ENCODE assay signal across 23 cellular contexts in genomic region chr19:2754659-2755447, GRCh38. TPM values are rescaled to one million over a fixed set of nuclear protein-coding genes. Genes with fewer than 3 reads are reported as not detected.
DNase-seq lines count a peak whose midpoint lies in the region; ATAC-seq and TF ChIP-seq lines count a peak whose summit lies in the region.
"Had no signal": no experiment of that assay in that cellular context is flagged by ENCODE, and none has a peak within 500 bp of the region (broad histone marks: within the 10 kb centered on the region; RNA-seq: fewer than 3 reads in every experiment).

No MANE protein-coding gene starts in this region.

- no peak overlapping the region for H3K4me3 ChIP-seq in heart left ventricle
- no peak overlapping the region for H3K4me3 ChIP-seq in OCI-LY7 (ENCODE audit: low read depth, low read length, poor library complexity, severe bottlenecking)
- no peak overlapping the region for H3K4me3 ChIP-seq in aorta (ENCODE audit: low read length in 2 of 2)
- H3K4me3 ChIP-seq: MG63, Peyer's patch had no signal

- POLR2A ChIA-PET in OCI-LY7 (lab: Charles Lee) = no interaction called here

- TF ChIP-seq CTCF in heart left ventricle (IDR thresholded peaks at IDR 0.05) = no peak
- no peak for TF ChIP-seq CTCF in OCI-LY7 (conservative IDR thresholded peaks at IDR 0.05; ENCODE audit: low read length)
- TF ChIP-seq CTCF in chondrocyte (IDR thresholded peaks at IDR 0.05) = no peak

- CTCF ChIA-PET in OCI-LY7 (lab: Charles Lee; ENCODE audit: unreplicated experiment) = no interaction called here

- DNase-seq in Right ventricle myocardium superior = no peak
- DNase-seq in heart left ventricle = no peak
- no peak for DNase-seq in OCI-LY7 (ENCODE audit: low spot score)
- DNase-seq in chondrocyte (ENCODE audit: low spot score) = peak; percentile 70
- DNase-seq in aorta = no peak
- no peak for DNase-seq in NCI-H187 (lab: John Stamatoyannopoulos, UW)
- DNase-seq: 8988T; CD4-positive, CD25-positive, alpha-beta regulatory T cell; DMS53; KBM-7; MG63; NCI-H1105 treated with DMSO at 0.1 percent for 48 hours; NCI-H2081; NCI-H2227 treated with DMSO at 0.1 percent for 48 hours; NCI-H510A; NCI-H69; SK-N-SH; SW 1271 had no signal

- H3K79me2 ChIP-seq in OCI-LY7 (ENCODE audit: insufficient read depth, low read depth, low read length) = no peaks in the 10 kb centered on the region

- H3K4me1 ChIP-seq in heart left ventricle (peaks cover 0 to 5% (median 0%) of the 10 kb centered on the region in 12 donors), OCI-LY7 (ENCODE audit: insufficient read depth, low read length, poor library complexity, severe bottlenecking) (no peaks in the 10 kb centered on the region), aorta (ENCODE audit: control insufficient read depth in 1 of 2, insufficient read depth in 2 of 2, low read length in 2 of 2) (no peaks in the 10 kb centered on the region)
- H3K4me1 ChIP-seq: Peyer's patch had no signal

- H3K27ac ChIP-seq in heart left ventricle (no peak overlapping the region), OCI-LY7 (ENCODE audit: low read depth, low read length, poor library complexity, severe bottlenecking) (no peak overlapping the region), aorta (ENCODE audit: low read depth in 1 of 2, low read length in 2 of 2) (no peak overlapping the region)
- H3K27ac ChIP-seq: Peyer's patch had no signal

- intact Hi-C loops in Right ventricle myocardium superior (cut with DNase I) (no loop called here), heart left ventricle (cut with DNase I) (loop anchor here in 3 of 10 donors (2.0 to 5.0 kb wide), 3 partner anchors 102 to 113 kb away; no protein-coding TSS in a partner anchor), OCI-LY7 (cut with micrococcal nuclease; ENCODE audit: unreplicated experiment) (no loop called here), aorta (cut with DNase I) (loop anchor here in 1 of 2 donors (5.0 kb wide), 1 partner anchor 108 kb away; no protein-coding TSS in a partner anchor)

- no peaks in the 10 kb centered on the region for H3K4me1 Mint-ChIP-seq in chondrocyte (ENCODE audit: low read depth)

- TSS peak; percentile 46 for BruUV-seq in OCI-LY7 (replicated peaks; lab: Mats Ljungman, UMichigan)

- no peaks in the 10 kb centered on the region for H4K20me1 ChIP-seq in OCI-LY7 (ENCODE audit: insufficient read depth, low read length)

- no peaks in the 10 kb centered on the region for H3K27me3 Mint-ChIP-seq in chondrocyte (ENCODE audit: low read depth)
- H3K27me3 Mint-ChIP-seq: CD4-positive, CD25-positive, alpha-beta regulatory T cell had no signal

- H3K36me3 ChIP-seq in heart left ventricle (peaks cover 0 to 66% (median 64%) of the 10 kb centered on the region in 9 donors), OCI-LY7 (ENCODE audit: insufficient read depth, low read length) (peaks cover 68% of the 10 kb centered on the region), aorta (ENCODE audit: control insufficient read depth in 1 of 2, insufficient read depth in 2 of 2, low read length in 1 of 2) (peaks cover 0 to 1% of the 10 kb centered on the region in 2 donors)
- H3K36me3 ChIP-seq: MG63 had no signal

- 89 to 94% (median 93%) methylated on average over 41 to 43 of the region's 43 CpGs for WGBS in heart left ventricle, 4 donors
- WGBS in aorta, 2 donors = 91 to 93% methylated on average over 43 of the region's 43 CpGs

- peaks cover 3% of the 10 kb centered on the region for H3K36me3 Mint-ChIP-seq in chondrocyte (ENCODE audit: low read depth)

- ATAC-seq in Right ventricle myocardium superior (ENCODE audit: poor library complexity) (peak; percentile 7), heart left ventricle (no peak), aorta (ENCODE audit: low FRiP score) (peak; percentile 28), HG03045 (IDR thresholded peaks at IDR 0.05; ENCODE audit: unreplicated experiment) (no peak), GM18505 (IDR thresholded peaks at IDR 0.05; ENCODE audit: unreplicated experiment) (no peak)

- H3K4me2 ChIP-seq in OCI-LY7 (ENCODE audit: low read length) = no peak overlapping the region
- H3K4me2 ChIP-seq: SK-N-SH had no signal

- no peaks in the 10 kb centered on the region for H3K9me3 Mint-ChIP-seq in chondrocyte (ENCODE audit: low read depth)
- H3K9me3 Mint-ChIP-seq: CD4-positive, CD25-positive, alpha-beta regulatory T cell had no signal

- H3K27me3 ChIP-seq in heart left ventricle (no peaks in the 10 kb centered on the region), aorta (ENCODE audit: control insufficient read depth in 1 of 2, insufficient read depth in 2 of 2, low read length in 1 of 2) (no peaks in the 10 kb centered on the region)
- H3K27me3 ChIP-seq: MG63, Peyer's patch had no signal

- no peaks in the 10 kb centered on the region for H3K9me3 ChIP-seq in heart left ventricle
- H3K9me3 ChIP-seq in OCI-LY7 (ENCODE audit: low read length) = no peaks in the 10 kb centered on the region
- no peaks in the 10 kb centered on the region for H3K9me3 ChIP-seq in aorta (ENCODE audit: control insufficient read depth, low read length)
- H3K9me3 ChIP-seq: MG63, Peyer's patch, SK-N-SH had no signal

- H3K9me2 ChIP-seq in OCI-LY7 (ENCODE audit: insufficient read depth, low read length) = no peaks in the 10 kb centered on the region
- H3K9me2 ChIP-seq: SK-N-SH had no signal

- no peak overlapping the region for H3K27ac Mint-ChIP-seq in chondrocyte (ENCODE audit: unreplicated experiment)

- H3K4me3 Mint-ChIP-seq in chondrocyte (ENCODE audit: unreplicated experiment) = no peak overlapping the region
- H3K4me3 Mint-ChIP-seq: CD4-positive, CD25-positive, alpha-beta regulatory T cell had no signal

- H2AFZ ChIP-seq in OCI-LY7 (ENCODE audit: low read length) = no peak overlapping the region

- TF ChIP-seq POLR2A in heart left ventricle (IDR thresholded peaks at IDR 0.05) = no peak
- TF ChIP-seq POLR2A in GM18505 (IDR thresholded peaks at IDR 0.05; ENCODE audit: borderline replicate concordance, extremely low read depth, insufficient read depth, insufficient read length) = no peak

RNA-seq across cellular contexts. Expression of gene SLC39A3, which starts 15.0 kb away (rescaled TPM):
- total RNA-seq in Right ventricle myocardium superior = 20.2 TPM
- 10 to 100 TPM; 16.4 to 33.3 (median 21.7) TPM for total RNA-seq in heart left ventricle
- polyA plus RNA-seq in heart left ventricle = 10 to 100 TPM; 31.2 to 63.7 TPM
- total RNA-seq in OCI-LY7 (2014; rRNA removed; shearing (Covaris generic)) = 33.3 and 45.6 TPM in 2 replicates
- 38.6 and 46.8 TPM in 2 replicates for total RNA-seq in OCI-LY7 (2022)
- 28.2 to 34.0 TPM (median 32.7 TPM) in 3 replicates for total RNA-seq in chondrocyte
- total RNA-seq in aorta = 10 to 100 TPM; 13.6 to 14.1 TPM
- 10 to 100 TPM in 1 of 2 donors, 1 to 10 TPM in 1; 6.0 to 19.6 TPM for polyA plus RNA-seq in aorta

RNA-seq across cellular contexts. Expression of gene SGTA, which starts 28.2 kb away (rescaled TPM):
- total RNA-seq in Right ventricle myocardium superior (56.6 TPM), heart left ventricle (10 to 100 TPM; 47.4 to 76.8 (median 62.4) TPM), OCI-LY7 (2022) (68.2 and 70.9 TPM in 2 replicates), chondrocyte (36.6 to 42.2 TPM (median 37.7 TPM) in 3 replicates), aorta (10 to 100 TPM; 31.5 to 32.9 TPM)
- polyA plus RNA-seq in heart left ventricle (100 to 1,000 TPM in 1 of 2 donors, 10 to 100 TPM in 1; 79.9 to 125 TPM), aorta (10 to 100 TPM; 30.6 to 55.1 TPM)
- total RNA-seq in OCI-LY7 (2014; rRNA removed; shearing (Covaris generic)) = 67.5 and 82.4 TPM in 2 replicates

RNA-seq across cellular contexts. Expression of gene THOP1, which starts 30.4 kb away (rescaled TPM):
- total RNA-seq in Right ventricle myocardium superior (52.6 TPM), heart left ventricle (10 to 100 TPM; 36.8 to 78.7 (median 43.9) TPM), OCI-LY7 (2022) (140 and 170 TPM in 2 replicates), chondrocyte (46.9 to 78.0 TPM (median 48.4 TPM) in 3 replicates), aorta (10 to 100 TPM; 26.4 to 33.2 TPM)
- polyA plus RNA-seq in heart left ventricle (100 to 1,000 TPM in 1 of 2 donors, 10 to 100 TPM in 1; 75.5 to 114 TPM), aorta (10 to 100 TPM in 1 of 2 donors, 1 to 10 TPM in 1; 9.3 to 55.4 TPM)
- total RNA-seq in OCI-LY7 (2014; rRNA removed; shearing (Covaris generic)) = 191 and 217 TPM in 2 replicates

RNA-seq across cellular contexts. Expression of gene DIRAS1, which starts 33.7 kb away (rescaled TPM):
- total RNA-seq in Right ventricle myocardium superior (216 TPM), heart left ventricle (100 to 1,000 TPM in 6 of 9 donors, 10 to 100 TPM in 3; 77.4 to 191 (median 142) TPM), OCI-LY7 (2022) (0.52 TPM in 1 of 2 replicates, not detected in the other), chondrocyte (14.1 to 20.9 TPM (median 20.2 TPM) in 3 replicates), aorta (1 to 10 TPM; 1.7 to 3.5 TPM)
- polyA plus RNA-seq in heart left ventricle (100 to 1,000 TPM; 112 to 168 TPM), aorta (under 1 TPM in 1 of 2 donors, not detected in 1; 0.13 TPM)
- 0.10 TPM in 1 of 2 replicates, not detected in the other for total RNA-seq in OCI-LY7 (2014; rRNA removed; shearing (Covaris generic))
- total RNA-seq: CD4-positive, CD25-positive, alpha-beta regulatory T cell; HT1080 had no signal
- polyA plus RNA-seq: CD4-positive, CD25-positive, alpha-beta regulatory T cell had no signal

RNA-seq across cellular contexts. Expression of gene GNG7, which starts 52.4 kb away (rescaled TPM):
- total RNA-seq in Right ventricle myocardium superior (35.2 TPM), heart left ventricle (10 to 100 TPM; 13.9 to 46.4 (median 32.5) TPM), OCI-LY7 (2022) (13.9 and 15.6 TPM in 2 replicates), chondrocyte (1.9 to 3.6 TPM (median 2.5 TPM) in 3 replicates), aorta (1 to 10 TPM; 2.4 to 6.0 TPM)
- polyA plus RNA-seq in heart left ventricle (10 to 100 TPM; 11.7 to 22.5 TPM), aorta (1 to 10 TPM in 1 of 2 donors, under 1 TPM in 1; 0.75 to 1.7 TPM)
- 14.2 and 15.3 TPM in 2 replicates for total RNA-seq in OCI-LY7 (2014; rRNA removed; shearing (Covaris generic))
- total RNA-seq: HT1080, LHCN-M2 had no signal

Comparison
In these comparisons a context has a peak if more than half of its experiments do, and no peak if none do; other contexts are left out.
1. ATAC-seq: peak in Right ventricle myocardium superior (single experiment) and aorta (single experiment); none in heart left ventricle (0 of 4), HG03045 (single experiment) and GM18505 (single experiment).